ENCODE assay signal across 8 cellular contexts in the genomic region with DNA sequence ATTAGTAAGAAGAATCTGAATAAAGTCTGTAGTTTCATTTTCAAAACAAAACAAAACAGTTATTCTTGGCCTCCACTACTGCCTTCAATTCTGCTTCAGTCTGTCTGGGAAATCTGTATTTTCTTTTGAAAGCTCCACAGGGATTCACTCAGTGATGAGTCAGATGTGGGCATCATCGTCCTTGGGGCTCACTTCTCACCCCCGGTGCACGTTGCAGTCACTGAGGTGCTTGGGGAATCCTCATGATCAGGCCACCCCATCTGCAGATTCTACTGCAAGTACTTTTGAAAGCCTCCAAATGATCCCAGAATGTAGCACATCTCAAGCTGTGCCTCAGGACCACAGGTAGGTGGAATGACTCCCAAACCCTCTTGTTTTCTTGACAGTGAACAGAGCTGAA. TPM values are rescaled to one million over a fixed set of nuclear protein-coding genes. Genes with fewer than 3 reads are reported as not detected.
A peak's percentile ranks its signal among the peaks of the same experiment; 100 is the strongest.
DNase-seq lines count a peak whose midpoint lies in the region; FAIRE-seq and TF ChIP-seq lines count a peak whose summit lies in the region.

No MANE protein-coding gene starts in this region.

- TF ChIP-seq CTCF in hepatocyte (IDR thresholded peaks at IDR 0.05; ENCODE audit: poor library complexity), result no peak
- TF ChIP-seq CTCF in D721Med (IDR thresholded peaks at IDR 0.05; ENCODE audit: insufficient read depth, missing control alignments), result no peak

- H3K4me1 ChIP-seq in hepatocyte (ENCODE audit: insufficient read depth) (peaks cover 65% of the 10 kb centered on the region), thymus (ENCODE audit: control insufficient read depth, insufficient read depth, low read length) (peaks cover 21% of the 10 kb centered on the region)

- H3K27me3 ChIP-seq in hepatocyte (no peaks in the 10 kb centered on the region), thymus (ENCODE audit: control insufficient read depth, insufficient read depth) (no peaks in the 10 kb centered on the region)

- H3K36me3 ChIP-seq in hepatocyte (replicated peaks; ENCODE audit: insufficient read depth, low read depth) (no peaks in the 10 kb centered on the region), thymus (ENCODE audit: control insufficient read depth, insufficient read depth) (no peaks in the 10 kb centered on the region)

- H2AFZ ChIP-seq in hepatocyte, result no peak overlapping the region

- no peak for FAIRE-seq in D721Med (lab: Jason Lieb, UNC)

- H3K9me3 ChIP-seq in hepatocyte (ENCODE audit: low read depth), result no peaks in the 10 kb centered on the region
- no peaks in the 10 kb centered on the region for H3K9me3 ChIP-seq in thymus (ENCODE audit: control insufficient read depth)

- peak overlapping the region; percentile 32 for H3K4me2 ChIP-seq in hepatocyte

- H3K27ac ChIP-seq in hepatocyte, result peak overlapping the region; percentile 77
- peak overlapping the region; percentile 73 for H3K27ac ChIP-seq in thymus (ENCODE audit: low read depth)

- 89% methylated on average over 3 of the region's 3 CpGs for WGBS in hepatocyte (ENCODE audit: low lambda C conversion rate, missing lambda C conversion rate)
- 91% methylated on average over 3 of the region's 3 CpGs for WGBS in thymus

- H4K20me1 ChIP-seq in hepatocyte (ENCODE audit: insufficient read depth, poor library complexity, severe bottlenecking), result no peaks in the 10 kb centered on the region

- DNase-seq in AG20443 (ENCODE audit: low spot score) (peak; percentile 58), HCEC 1CT (peak; percentile 79), hepatocyte (ENCODE audit: low spot score) (no peak), NCI-H1930 (lab: John Stamatoyannopoulos, UW) (no peak), D721Med (ENCODE audit: insufficient read length, low spot score) (no peak), NCI-H526 (lab: John Stamatoyannopoulos, UW) (no peak)
- peak; percentile 61 to 62 for DNase-seq in activated T-cell treated with anti-CD3 and anti-CD28 coated beads, Interleukin-2, amount 50 U/mL, for 48 hours

- peaks cover 94% of the 10 kb centered on the region for H3K79me2 ChIP-seq in hepatocyte

- H3K9me2 ChIP-seq in hepatocyte (replicated peaks; ENCODE audit: insufficient read depth), result no peaks in the 10 kb centered on the region

- H3K4me3 ChIP-seq in hepatocyte (no peak overlapping the region), thymus (ENCODE audit: low read length) (no peak overlapping the region)

RNA-seq across cellular contexts. Expression of a gene that starts 34.3 kb away (rescaled TPM):
- 62.1 and 71.2 TPM in 2 replicates for total RNA-seq in hepatocyte
- polyA plus RNA-seq in hepatocyte (28.2 and 29.1 TPM in 2 replicates), thymus (11.1 TPM)

Comparison
In these comparisons a context has a peak if more than half of its experiments do, and no peak if none do; other contexts are left out.
1. DNase-seq: peak in AG20443 (single experiment), HCEC 1CT (single experiment) and activated T-cell treated with anti-CD3 and anti-CD28 coated beads, Interleukin-2, amount 50 U/mL, for 48 hours (2 of 2); none in hepatocyte (single experiment), NCI-H1930 (0 of 2), D721Med (single experiment) and NCI-H526 (0 of 2).